Comparison of ENCODE assay signal across 19 cellular contexts in the genomic region with DNA sequence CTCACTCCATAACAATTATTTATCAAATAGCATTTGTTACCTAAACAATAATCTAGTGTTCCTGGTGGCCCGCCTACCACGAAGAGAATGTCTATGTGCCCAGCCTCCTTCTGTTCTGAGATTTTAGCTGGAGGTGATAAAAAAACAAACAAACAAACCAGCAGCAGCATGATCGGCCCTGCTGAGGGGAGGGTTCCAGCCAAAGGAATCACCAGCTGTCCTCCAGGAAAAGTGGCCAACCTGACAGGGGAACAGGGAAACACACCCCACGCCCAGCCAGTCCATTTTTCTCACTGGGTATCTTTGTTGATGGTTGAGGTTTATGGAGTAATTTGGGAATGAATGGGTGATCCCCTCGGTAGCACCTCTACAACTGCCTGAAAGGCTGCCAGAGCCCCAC.
A peak's percentile ranks its signal among the peaks of the same experiment; 100 is the strongest.
DNase-seq lines count a peak whose midpoint lies in the region; ATAC-seq lines count a peak whose summit lies in the region.
"Had no signal": no experiment of that assay in that cellular context is flagged by ENCODE, and none has a peak within 500 bp of the region (broad histone marks: within the 10 kb centered on the region; RNA-seq: fewer than 3 reads in every experiment).

No MANE protein-coding gene starts in this region.

- H3K27me3 Mint-ChIP-seq in effector memory CD8-positive, alpha-beta T cell = peaks cover 44 to 49% of the 10 kb centered on the region in 2 donors

- no peaks in the 10 kb centered on the region for H3K36me3 Mint-ChIP-seq in effector memory CD8-positive, alpha-beta T cell (ENCODE audit: insufficient read depth)
- H3K36me3 Mint-ChIP-seq: CD14-positive monocyte; CD4-positive, alpha-beta memory T cell; CD4-positive, CD25-positive, alpha-beta regulatory T cell; CD8-positive, alpha-beta memory T cell had no signal

- DNase-seq in G401 (ENCODE audit: low spot score) = peak; percentile 69
- peak; percentile 51 for DNase-seq in cerebellum (ENCODE audit: low spot score)
- peak; percentile 15 for DNase-seq in ecto neural progenitor cell (ENCODE audit: low spot score)
- peak; percentile 10 for DNase-seq in islet precursor cell
- DNase-seq in sciatic nerve (ENCODE audit: low spot score) = no peak
- no peak for DNase-seq in effector memory CD8-positive, alpha-beta T cell
- DNase-seq in COLO668 (lab: John Stamatoyannopoulos, UW; ENCODE audit: unreplicated experiment) = no peak
- DNase-seq in left ventricle myocardium superior = no peak
- DNase-seq: ACHN; BE2C; Caco-2; Calu3; CD4-positive, alpha-beta memory T cell; CD4-positive, CD25-positive, alpha-beta regulatory T cell; CD8-positive, alpha-beta memory T cell; DMS79 treated with DMSO at 0.1 percent for 48 hours; GDM1 had no signal

- intact Hi-C loops in sciatic nerve (cut with DNase I) = no loop called here
- intact Hi-C loops in left ventricle myocardium superior (cut with micrococcal nuclease) = no loop called here

- ATAC-seq in sciatic nerve = no peak
- no peak for ATAC-seq in effector memory CD8-positive, alpha-beta T cell (replicated peaks)
- no peak for ATAC-seq in left ventricle myocardium superior
- ATAC-seq: GM12878 had no signal

- H3K4me3 Mint-ChIP-seq in effector memory CD8-positive, alpha-beta T cell = no peak overlapping the region
- H3K4me3 Mint-ChIP-seq: CD14-positive monocyte; CD4-positive, alpha-beta memory T cell; CD4-positive, CD25-positive, alpha-beta regulatory T cell; CD8-positive, alpha-beta memory T cell had no signal

- H3K4me1 Mint-ChIP-seq in effector memory CD8-positive, alpha-beta T cell (ENCODE audit: low read depth in 2 of 2) = no peaks in the 10 kb centered on the region
- H3K4me1 Mint-ChIP-seq: CD14-positive monocyte; CD4-positive, alpha-beta memory T cell; CD4-positive, CD25-positive, alpha-beta regulatory T cell; CD8-positive, alpha-beta memory T cell had no signal

- no peak overlapping the region for H3K27ac Mint-ChIP-seq in effector memory CD8-positive, alpha-beta T cell
- H3K27ac Mint-ChIP-seq: CD14-positive monocyte; CD4-positive, alpha-beta memory T cell; CD4-positive, CD25-positive, alpha-beta regulatory T cell; CD8-positive, alpha-beta memory T cell had no signal

- in situ Hi-C loops in G401 (cut with HindIII; ENCODE audit: low sequenced_read_pairs) = no loop called here

- no peaks in the 10 kb centered on the region for H3K9me3 Mint-ChIP-seq in effector memory CD8-positive, alpha-beta T cell
- H3K9me3 Mint-ChIP-seq: CD4-positive, alpha-beta memory T cell; CD8-positive, alpha-beta memory T cell had no signal

Comparison
In these comparisons a context has a peak if more than half of its experiments do, and no peak if none do; other contexts are left out.
1. DNase-seq: peak in G401 (single experiment), cerebellum (single experiment), ecto neural progenitor cell (single experiment) and islet precursor cell (single experiment); none in sciatic nerve (single experiment), effector memory CD8-positive, alpha-beta T cell (0 of 3), COLO668 (single experiment) and left ventricle myocardium superior (single experiment).